Comparison of ENCODE assay signal across 2 cellular contexts in the genomic region with DNA sequence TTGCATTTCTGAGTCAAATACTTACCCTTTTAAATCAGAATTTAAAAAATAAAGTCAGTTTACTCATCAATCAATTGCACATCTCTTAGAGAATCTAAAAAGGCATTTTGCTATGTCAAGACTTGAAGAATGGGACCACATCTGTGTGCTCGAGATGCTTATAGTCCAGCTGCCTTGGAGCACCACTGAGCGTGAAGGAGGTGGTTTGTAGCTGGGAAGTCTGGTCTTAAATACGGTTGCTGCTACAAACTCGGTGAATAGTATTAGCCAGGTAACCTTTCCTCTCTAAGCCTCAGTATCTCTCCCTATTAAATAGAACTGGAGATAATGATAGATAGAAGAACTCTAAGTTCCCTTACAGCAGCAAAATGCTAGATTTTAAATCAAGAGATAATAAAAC.
TF ChIP-seq lines count a peak whose summit lies in the region.

No MANE protein-coding gene starts in this region.

TF ChIP-seq in K562, 482 proteins besides CTCF, POLR2A, EP300 and RAD21 (continued from another document):
- TF ChIP-seq, protein P1, sequence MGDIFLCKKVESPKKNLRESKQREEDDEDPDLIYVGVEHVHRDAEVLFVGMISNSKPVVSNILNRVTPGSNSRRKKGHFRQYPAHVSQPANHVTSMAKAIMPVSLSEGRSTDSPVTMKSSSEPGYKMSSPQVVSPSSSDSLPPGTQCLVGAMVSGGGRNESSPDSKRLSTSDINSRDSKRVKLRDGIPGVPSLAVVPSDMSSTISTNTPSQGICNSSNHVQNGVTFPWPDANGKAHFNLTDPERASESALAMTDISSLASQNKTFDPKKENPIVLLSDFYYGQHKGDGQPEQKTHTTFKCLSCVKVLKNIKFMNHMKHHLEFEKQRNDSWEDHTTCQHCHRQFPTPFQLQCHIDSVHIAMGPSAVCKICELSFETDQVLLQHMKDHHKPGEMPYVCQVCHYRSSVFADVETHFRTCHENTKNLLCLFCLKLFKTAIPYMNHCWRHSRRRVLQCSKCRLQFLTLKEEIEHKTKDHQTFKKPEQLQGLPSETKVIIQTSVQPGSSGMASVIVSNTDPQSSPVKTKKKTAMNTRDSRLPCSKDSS (IDR thresholded peaks at IDR 0.05; ENCODE audit: low read depth, partially characterized antibody): no peak
- TF ChIP-seq FOXJ3 (CRISPR knock-in tag; IDR thresholded peaks at IDR 0.05) (no peak), USF2 (CRISPR knock-in tag; IDR thresholded peaks at IDR 0.05) (no peak), HDAC2 (IDR thresholded peaks at IDR 0.05) (no peak), ETV6 (IDR thresholded peaks at IDR 0.05; ENCODE audit: borderline replicate concordance in 1 of 2, low read depth in 2 of 2, low read length in 1 of 2) (no peak), ETV6 (CRISPR knock-in tag; IDR thresholded peaks at IDR 0.05; ENCODE audit: borderline replicate concordance) (no peak), MECOM (CRISPR knock-in tag; IDR thresholded peaks at IDR 0.05) (no peak), ZEB2 (IDR thresholded peaks at IDR 0.05) (no peak), ZNF431 (CRISPR knock-in tag; IDR thresholded peaks at IDR 0.05) (no peak), CEBPG (CRISPR knock-in tag; IDR thresholded peaks at IDR 0.05) (no peak), CEBPG (tag; conservative IDR thresholded peaks at IDR 0.05 in 1 of 2, IDR thresholded peaks at IDR 0.05 in 1 of 2) (no peak), POLR2AphosphoS5 (IDR thresholded peaks at IDR 0.05; ENCODE audit: control insufficient read depth, insufficient read depth, low read depth, low read length) (no peak), CREB5 (CRISPR knock-in tag; IDR thresholded peaks at IDR 0.05) (no peak), ZNF436 (CRISPR knock-in tag; IDR thresholded peaks at IDR 0.05) (no peak), NR4A1 (CRISPR knock-in tag; IDR thresholded peaks at IDR 0.05) (no peak), NR4A1 (tag; IDR thresholded peaks at IDR 0.05) (no peak), KAT2B (IDR thresholded peaks at IDR 0.05; ENCODE audit: low read depth, low read length) (no peak), RBM34 (IDR thresholded peaks at IDR 0.05; ENCODE audit: borderline replicate concordance, insufficient read depth, low read length) (no peak), HLTF (IDR thresholded peaks at IDR 0.05) (no peak)
- TF ChIP-seq, protein P2, sequence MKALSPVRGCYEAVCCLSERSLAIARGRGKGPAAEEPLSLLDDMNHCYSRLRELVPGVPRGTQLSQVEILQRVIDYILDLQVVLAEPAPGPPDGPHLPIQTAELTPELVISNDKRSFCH (CRISPR knock-in tag; IDR thresholded peaks at IDR 0.05): no peak
- TF ChIP-seq, protein P2 (tag; IDR thresholded peaks at IDR 0.05): no peak
- TF ChIP-seq, protein P3, sequence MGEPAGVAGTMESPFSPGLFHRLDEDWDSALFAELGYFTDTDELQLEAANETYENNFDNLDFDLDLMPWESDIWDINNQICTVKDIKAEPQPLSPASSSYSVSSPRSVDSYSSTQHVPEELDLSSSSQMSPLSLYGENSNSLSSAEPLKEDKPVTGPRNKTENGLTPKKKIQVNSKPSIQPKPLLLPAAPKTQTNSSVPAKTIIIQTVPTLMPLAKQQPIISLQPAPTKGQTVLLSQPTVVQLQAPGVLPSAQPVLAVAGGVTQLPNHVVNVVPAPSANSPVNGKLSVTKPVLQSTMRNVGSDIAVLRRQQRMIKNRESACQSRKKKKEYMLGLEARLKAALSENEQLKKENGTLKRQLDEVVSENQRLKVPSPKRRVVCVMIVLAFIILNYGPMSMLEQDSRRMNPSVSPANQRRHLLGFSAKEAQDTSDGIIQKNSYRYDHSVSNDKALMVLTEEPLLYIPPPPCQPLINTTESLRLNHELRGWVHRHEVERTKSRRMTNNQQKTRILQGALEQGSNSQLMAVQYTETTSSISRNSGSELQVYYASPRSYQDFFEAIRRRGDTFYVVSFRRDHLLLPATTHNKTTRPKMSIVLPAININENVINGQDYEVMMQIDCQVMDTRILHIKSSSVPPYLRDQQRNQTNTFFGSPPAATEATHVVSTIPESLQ (CRISPR knock-in tag; IDR thresholded peaks at IDR 0.05): no peak

TF ChIP-seq in HEK293T, 16 proteins besides CTCF, POLR2A, EP300 and RAD21 (continued from another document):
- no peak for TF ChIP-seq HDGF (IDR thresholded peaks at IDR 0.05; ENCODE audit: borderline replicate concordance)
- no peak for TF ChIP-seq BHLHE40 (IDR thresholded peaks at IDR 0.05; ENCODE audit: borderline replicate concordance)
- TF ChIP-seq PKNOX1 (IDR thresholded peaks at IDR 0.05): no peak
- TF ChIP-seq SUZ12 (IDR thresholded peaks at IDR 0.05): no peak
- no peak for TF ChIP-seq ARNT (IDR thresholded peaks at IDR 0.05)
- no peak for TF ChIP-seq ELF4 (IDR thresholded peaks at IDR 0.05)
- TF ChIP-seq L3MBTL2 (conservative IDR thresholded peaks at IDR 0.05): no peak
- TF ChIP-seq SP1 (IDR thresholded peaks at IDR 0.05): no peak
